ENCODE assay signal across 20 cellular contexts in the genomic region with DNA sequence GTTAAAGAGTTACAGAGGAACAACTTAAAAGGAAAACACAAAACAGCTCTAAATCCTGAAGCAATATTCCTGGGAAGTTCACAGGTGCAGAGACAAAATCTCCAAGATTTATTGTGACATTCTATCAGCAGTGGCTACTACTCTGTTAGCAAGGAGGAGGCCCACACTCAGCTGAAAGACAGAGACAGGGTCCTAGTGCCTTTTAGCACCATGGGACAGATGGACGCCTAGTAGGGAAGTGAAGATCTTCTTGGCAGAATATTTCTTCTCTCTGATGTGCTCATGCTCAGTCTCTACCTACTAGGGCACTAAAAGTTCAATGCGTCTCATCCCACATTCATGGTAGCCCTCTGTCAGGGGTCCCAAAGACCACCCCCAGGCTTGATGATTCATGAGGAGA.
DNase-seq lines count a peak whose midpoint lies in the region.
"Had no signal": no experiment of that assay in that cellular context is flagged by ENCODE, and none has a peak within 500 bp of the region (broad histone marks: within the 10 kb centered on the region; RNA-seq: fewer than 3 reads in every experiment).

No MANE protein-coding gene starts in this region.

- no peak overlapping the region for H2BK120ac ChIP-seq in mesendoderm (ENCODE audit: low read depth, low read length)

- no peak overlapping the region for H2BK15ac ChIP-seq in mesendoderm (replicated peaks; ENCODE audit: low read depth)

- H3K18ac ChIP-seq in mesendoderm (ENCODE audit: low read length): no peak overlapping the region

- H3K56ac ChIP-seq in mesendoderm (ENCODE audit: low read length): no peak overlapping the region

- H3K23ac ChIP-seq in mesendoderm (ENCODE audit: low read length): peak overlapping the region; percentile 34

- H4K8ac ChIP-seq in mesendoderm (ENCODE audit: low read depth, low read length): no peak overlapping the region

- H3K79me1 ChIP-seq in mesendoderm (ENCODE audit: low read length): no peaks in the 10 kb centered on the region

- no peak overlapping the region for H2BK5ac ChIP-seq in mesendoderm (ENCODE audit: low read length)

- H3K79me2 ChIP-seq in mesendoderm (ENCODE audit: control insufficient read depth, insufficient read depth, low read length): no peaks in the 10 kb centered on the region

- H3K4me1 ChIP-seq in mesendoderm (ENCODE audit: control insufficient read depth, low read depth, low read length): no peaks in the 10 kb centered on the region
- H3K4me1 ChIP-seq: BE2C, BLaER1 had no signal

- no peak overlapping the region for H4K5ac ChIP-seq in mesendoderm (ENCODE audit: low read length)

- no peak overlapping the region for H3K4me3 ChIP-seq in mesendoderm (ENCODE audit: low read length)
- H3K4me3 ChIP-seq: BLaER1 had no signal

- H3K9ac ChIP-seq in mesendoderm (ENCODE audit: low read length): no peak overlapping the region
- H3K9ac ChIP-seq: BLaER1 had no signal

- no peaks in the 10 kb centered on the region for H3K27me3 ChIP-seq in mesendoderm (ENCODE audit: insufficient read depth, low read length, poor library complexity)
- H3K27me3 ChIP-seq: BLaER1 had no signal

- no peak overlapping the region for H3K4ac ChIP-seq in mesendoderm (ENCODE audit: low read depth, low read length)

- no peak overlapping the region for H3K4me2 ChIP-seq in mesendoderm (ENCODE audit: low read length)
- H3K4me2 ChIP-seq: BLaER1 had no signal

- WGBS in mesendoderm (ENCODE audit: extremely low coverage, insufficient coverage, low lambda C conversion rate): no CpG with 5 or more reads among the region's 2 CpGs

- no peak overlapping the region for H2AK5ac ChIP-seq in mesendoderm (ENCODE audit: low read length)

- no peak overlapping the region for H3K27ac ChIP-seq in mesendoderm (ENCODE audit: low read depth, low read length)
- H3K27ac ChIP-seq: BLaER1 had no signal

- H3K36me3 ChIP-seq in mesendoderm (ENCODE audit: control insufficient read depth, insufficient read depth, low read length): no peaks in the 10 kb centered on the region
- H3K36me3 ChIP-seq: BE2C, BLaER1 had no signal

- DNase-seq in cerebellar cortex (ENCODE audit: low spot score): peak; percentile 77
- DNase-seq in mesendoderm: no peak
- DNase-seq in activated effector memory CD4-positive, alpha-beta T cell treated with anti-CD3 and anti-CD28 coated beads, Interleukin-2, amount 50 U/mL, for 16 hours: no peak
- DNase-seq in hypothalamus (lab: John Stamatoyannopoulos, UW): no peak
- no peak for DNase-seq in NCI-H748 treated with DMSO at 0.1 percent for 48 hours (lab: John Stamatoyannopoulos, UW)
- DNase-seq: 8988T; ACHN; BE2C; CD4-positive, alpha-beta memory T cell; CD4-positive, CD25-positive, alpha-beta regulatory T cell; CD8-positive, alpha-beta memory T cell; COR-L47; DMS 273 treated with DMSO at 0.1 percent for 48 hours; DMS153; DMS53; DMS79; DND-41; EL; GF-D8 had no signal
